19 cellular contexts compared by ENCODE assay signal in genomic region chr2:96329870-96330269, GRCh38.
"Had no signal": no experiment of that assay in that cellular context is flagged by ENCODE, and none has a peak within 500 bp of the region (broad histone marks: within the 10 kb centered on the region; RNA-seq: fewer than 3 reads in every experiment).

No MANE protein-coding gene starts in this region.

- ATAC-seq: activated naive CD4-positive, alpha-beta T cell treated with anti-CD3 and anti-CD28 coated beads, Interleukin-2, amount 50 U/mL, for 72 hours; activated T-cell treated with anti-CD3 and anti-CD28 coated beads, Interleukin-2, amount 50 U/mL, for 72 hours had no signal

- H3K36me3 ChIP-seq: left lung, right lobe of liver, thoracic aorta had no signal

- H3K27me3 ChIP-seq: right lobe of liver had no signal

- DNase-seq: activated B cell treated with CpG ODN at 0.5 μM for 24 hours; activated CD4-positive, alpha-beta T cell treated with anti-CD3 and anti-CD28 coated beads, Interleukin-2, amount 50 U/mL, for 4 hours; activated naive CD4-positive, alpha-beta T cell; activated T-cell treated with anti-CD3 and anti-CD28 coated beads for 4 hours; activated T-cell treated with anti-CD3 and anti-CD28 coated beads, Interleukin-2, amount 50 U/mL, for 72 hours; anterior cingulate cortex; effector CD4-positive, alpha-beta T cell; esophagus squamous epithelium; left lung; right lobe of liver; stimulated activated CD4-positive, alpha-beta T cell treated with anti-CD3 and anti-CD28 coated beads, Interleukin-12 subunit alpha, Interleukin-12 subunit beta, amount 100 ng/mL, for 4 hours; stimulated activated CD4-positive, alpha-beta T cell treated with anti-CD3 and anti-CD28 coated beads, Interleukin-4, amount 100 ng/mL, for 1 hour; trophoblast cell had no signal

- FAIRE-seq: colon, urothelium cell line had no signal

- H3K9me3 ChIP-seq: esophagus squamous epithelium, left lung, right lobe of liver, thoracic aorta had no signal

- H3K4me3 ChIP-seq: esophagus squamous epithelium, left lung, lung, right lobe of liver, skin epidermis, thoracic aorta had no signal

- H3K27ac ChIP-seq: esophagus squamous epithelium, left lung, skin epidermis, thoracic aorta had no signal
